8 cellular contexts compared by ENCODE assay signal in the genomic region with DNA sequence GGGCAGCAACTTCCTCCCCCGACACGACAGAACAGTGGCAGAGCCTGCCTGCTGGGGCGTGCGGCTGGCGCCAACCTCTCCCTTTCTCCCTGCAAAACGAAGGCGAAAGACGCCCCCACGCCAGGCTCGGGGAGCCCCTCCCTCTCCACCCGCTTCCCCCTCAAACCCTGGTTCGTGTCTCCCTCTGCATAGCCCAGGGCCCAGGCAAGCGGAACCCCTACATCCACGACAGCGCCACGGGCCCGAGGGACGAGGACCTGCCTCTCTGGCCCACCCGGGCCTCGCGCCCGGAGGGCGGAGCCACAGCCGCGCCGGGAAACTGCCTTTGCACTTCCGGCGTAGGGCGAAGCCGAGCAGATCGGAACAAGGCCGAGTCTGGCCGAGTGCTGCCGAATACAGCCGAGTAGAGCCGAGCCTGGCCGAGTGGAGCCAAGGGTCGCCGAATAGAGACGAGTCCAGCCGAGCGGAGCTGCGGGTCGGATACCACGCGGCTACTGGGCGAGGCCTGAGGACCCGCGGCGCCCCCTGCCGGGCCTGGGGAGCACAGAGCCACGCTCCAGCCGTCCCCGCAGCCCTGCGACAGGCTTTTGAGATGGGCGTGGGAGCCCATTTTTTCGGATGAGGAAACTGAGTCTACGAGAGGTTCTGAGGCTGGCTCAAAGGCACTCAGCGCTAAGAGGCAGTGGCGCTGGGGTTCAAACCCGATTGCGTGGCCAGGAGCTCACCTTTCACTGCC. TPM values are rescaled to one million over a fixed set of nuclear protein-coding genes. Genes with fewer than 3 reads are reported as not detected.
DNase-seq lines count a peak whose midpoint lies in the region; ATAC-seq and TF ChIP-seq lines count a peak whose summit lies in the region.

No MANE protein-coding gene starts in this region.

- H3K27me3 Mint-ChIP-seq in IgD-negative memory B cell = no peaks in the 10 kb centered on the region

- no peaks in the 10 kb centered on the region for H3K36me3 ChIP-seq in mucosa of rectum (ENCODE audit: control insufficient read depth in 2 of 2, insufficient read depth in 2 of 2, low read length in 2 of 2)

- H3K27ac Mint-ChIP-seq in IgD-negative memory B cell = peak overlapping the region; percentile 86 to 94 (median 87)

- H3K9me3 ChIP-seq in mucosa of rectum (ENCODE audit: control insufficient read depth in 2 of 2, low read length in 2 of 2) = no peaks in the 10 kb centered on the region

- no peaks in the 10 kb centered on the region for H3K27me3 ChIP-seq in mucosa of rectum (ENCODE audit: control insufficient read depth in 2 of 2, insufficient read depth in 2 of 2, low read length in 2 of 2)

- H3K27ac ChIP-seq in mucosa of rectum (ENCODE audit: low read depth in 2 of 2, low read length in 2 of 2) = peak overlapping the region; percentile 88 to 95

- peaks cover 7 to 14% (median 9%) of the 10 kb centered on the region in 3 donors for H3K4me1 Mint-ChIP-seq in IgD-negative memory B cell

- DNase-seq in DMS153 (lab: John Stamatoyannopoulos, UW) (peak; percentile 97), OCI-M1 (lab: John Stamatoyannopoulos, UW) (peak; percentile 99), erythroblast (lab: John Stamatoyannopoulos, UW) (peak; percentile 98)
- peak; percentile 100 for DNase-seq in activated T-cell treated with anti-CD3 and anti-CD28 coated beads, Interleukin-2, amount 50 U/mL, for 1 hour
- DNase-seq in stimulated activated CD8-positive, alpha-beta memory T cell treated with anti-CD3 and anti-CD28 coated beads, Interleukin-4, amount 100 ng/mL, for 48 hours = peak; percentile 100

- H3K4me1 ChIP-seq in mucosa of rectum (ENCODE audit: control insufficient read depth in 2 of 2, insufficient read depth in 2 of 2, low read length in 2 of 2) = peaks cover 35 to 37% of the 10 kb centered on the region in 2 donors

- peak; percentile 99 for TF ChIP-seq POLR2A in erythroblast (IDR thresholded peaks at IDR 0.05; ENCODE audit: low read length)

- peak overlapping the region; percentile 85 to 94 (median 91) for H3K4me3 Mint-ChIP-seq in IgD-negative memory B cell

- peak overlapping the region; percentile 77 to 90 for H3K4me3 ChIP-seq in mucosa of rectum (ENCODE audit: low read length in 2 of 2)

- no peaks in the 10 kb centered on the region for H3K9me3 Mint-ChIP-seq in IgD-negative memory B cell

- peak overlapping the region; percentile 95 to 98 for H3K9ac ChIP-seq in mucosa of rectum (ENCODE audit: low read depth in 1 of 2, low read length in 2 of 2)

- ATAC-seq in GM21529 (IDR thresholded peaks at IDR 0.05; ENCODE audit: unreplicated experiment) = peak; percentile 83

- H3K36me3 Mint-ChIP-seq in IgD-negative memory B cell = no peaks in the 10 kb centered on the region

RNA-seq across cellular contexts. Expression of gene C1QTNF6, which starts 11.2 kb away (rescaled TPM):
- polyA plus RNA-seq in IgD-negative memory B cell = 1.0 TPM

RNA-seq across cellular contexts. Expression of gene SSTR3, which starts 13.0 kb away (rescaled TPM):
- polyA plus RNA-seq in IgD-negative memory B cell = 0.95 TPM

RNA-seq across cellular contexts. Expression of gene RAC2, which starts 44.8 kb away (rescaled TPM):
- polyA plus RNA-seq in IgD-negative memory B cell = 1,067 TPM

RNA-seq across cellular contexts. Expression of gene IL2RB, which starts 49.6 kb away (rescaled TPM):
- polyA plus RNA-seq in IgD-negative memory B cell = 13.2 TPM

Comparison
In these comparisons a context has a peak if more than half of its experiments do, and no peak if none do; other contexts are left out.
1. Peak in every context shown above with its lines: DNase-seq, ATAC-seq, H3K4me3 ChIP-seq and H3K27ac ChIP-seq.